In genomic region chr2:143514413-143514812, GRCh38 we compare ENCODE assay signal across 16 cellular contexts.
"Had no signal": no experiment of that assay in that cellular context is flagged by ENCODE, and none has a peak within 500 bp of the region (broad histone marks: within the 10 kb centered on the region; RNA-seq: fewer than 3 reads in every experiment).

No MANE protein-coding gene starts in this region.

- ATAC-seq: left lobe of liver had no signal

- H3K36me3 ChIP-seq: ascending aorta, ovary had no signal

- DNase-seq: activated CD4-positive, alpha-beta T cell treated with anti-CD3 and anti-CD28 coated beads, Interleukin-2, amount 50 U/mL, for 1 hour; activated CD4-positive, CD25-positive, alpha-beta regulatory T cell; activated gamma-delta T cell; activated naive CD8-positive, alpha-beta T cell treated with anti-CD3 and anti-CD28 coated beads for 36 hours; activated T-cell treated with anti-CD3 and anti-CD28 coated beads, Interleukin-2, amount 50 U/mL, for 1 hour; effector CD4-positive, alpha-beta T cell; glutamatergic neuron; ovary; stimulated activated CD4-positive, alpha-beta T cell treated with anti-CD3 and anti-CD28 coated beads, Interleukin-4, amount 100 ng/mL, for 1 hour; stimulated activated CD8-positive, alpha-beta memory T cell treated with anti-CD3 and anti-CD28 coated beads, Interleukin-4, amount 100 ng/mL, for 48 hours had no signal

- H3K4me1 ChIP-seq: ascending aorta had no signal

- H3K9me3 ChIP-seq: ascending aorta, ovary had no signal

- H3K27me3 ChIP-seq: ascending aorta, ovary had no signal

- H3K27ac ChIP-seq: ascending aorta had no signal

- H3K27me3 Mint-ChIP-seq: activated naive CD8-positive, alpha-beta T cell treated with anti-CD3 and anti-CD28 coated beads for 36 hours; memory B cell; stimulated activated naive CD8-positive, alpha-beta T cell treated with anti-CD3 and anti-CD28 coated beads, Interleukin-15, Interleukin-2, amounts not matched to agents 100 ng/mL and 50 ng/mL, for 24 hours had no signal

- H3K4me3 Mint-ChIP-seq: activated naive CD8-positive, alpha-beta T cell treated with anti-CD3 and anti-CD28 coated beads for 36 hours; memory B cell; neural crest cell; stimulated activated naive CD8-positive, alpha-beta T cell treated with anti-CD3 and anti-CD28 coated beads, Interleukin-15, Interleukin-2, amounts not matched to agents 100 ng/mL and 50 ng/mL, for 24 hours had no signal

- H3K27ac Mint-ChIP-seq: activated naive CD8-positive, alpha-beta T cell treated with anti-CD3 and anti-CD28 coated beads for 36 hours; memory B cell; stimulated activated naive CD8-positive, alpha-beta T cell treated with anti-CD3 and anti-CD28 coated beads, Interleukin-15, Interleukin-2, amounts not matched to agents 100 ng/mL and 50 ng/mL, for 24 hours had no signal

- H3K4me3 ChIP-seq: ascending aorta, coronary artery, ovary had no signal
